ENCODE assay signal across 18 cellular contexts in the genomic region with DNA sequence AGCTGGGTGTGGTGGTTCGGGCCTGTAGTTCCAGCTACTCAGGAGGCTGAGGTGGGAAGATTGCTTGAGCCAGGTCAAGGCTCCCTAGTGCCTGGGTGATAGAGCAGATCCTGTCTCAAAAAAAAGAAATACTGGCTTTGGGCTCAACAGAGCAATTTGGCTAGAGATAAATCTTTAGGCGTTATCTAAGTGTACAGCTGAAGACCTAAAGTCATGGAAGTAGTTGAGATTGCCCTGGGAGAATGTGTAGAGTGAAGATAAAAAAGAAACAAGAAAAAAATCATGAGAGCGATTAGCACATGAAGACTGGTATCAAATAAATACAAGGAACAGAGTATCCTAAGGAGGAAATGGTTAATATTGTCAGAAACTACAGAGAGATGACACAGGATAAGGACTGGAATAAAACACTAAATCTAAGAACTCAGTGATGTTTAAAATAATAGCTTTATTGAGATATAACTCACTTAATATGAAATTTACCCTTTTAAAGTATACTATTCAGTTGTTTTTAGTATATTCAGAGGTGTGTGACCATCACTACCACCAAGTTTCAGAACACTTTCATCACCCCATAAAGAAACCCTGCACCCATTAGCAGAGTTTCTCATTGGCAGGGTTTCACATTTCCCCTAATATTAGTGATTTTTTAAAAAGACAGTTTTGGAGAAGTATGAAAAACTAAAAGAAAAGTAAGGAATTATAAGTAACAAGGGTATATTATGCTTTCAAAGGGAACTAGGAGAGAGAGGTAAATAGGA.
"Had no signal": no experiment of that assay in that cellular context is flagged by ENCODE, and none has a peak within 500 bp of the region (broad histone marks: within the 10 kb centered on the region; RNA-seq: fewer than 3 reads in every experiment).

No MANE protein-coding gene starts in this region.

- ATAC-seq: activated naive CD4-positive, alpha-beta T cell treated with anti-CD3 and anti-CD28 coated beads, Interleukin-2, amount 50 U/mL, for 72 hours; heart left ventricle; left lung; T-cell had no signal

- FAIRE-seq: endometrium had no signal

- H3K9me3 ChIP-seq: breast epithelium, esophagus squamous epithelium, heart left ventricle, left lung, ovary had no signal

- H3K4me3 Mint-ChIP-seq: nephron, T-cell had no signal

- DNase-seq: activated CD4-positive, alpha-beta T cell treated with anti-CD3 and anti-CD28 coated beads, Interleukin-2, amount 50 U/mL, for 1 hour; activated CD4-positive, CD25-positive, alpha-beta regulatory T cell; activated T-cell treated with anti-CD3 and anti-CD28 coated beads for 4 hours; aorta; esophagus squamous epithelium; foreskin fibroblast; heart left ventricle; islet precursor cell; left lung; mesenchymal stem cell; ovary; stimulated activated CD4-positive, alpha-beta T cell treated with anti-CD3 and anti-CD28 coated beads, Interleukin-2, amount 100 ng/mL, for 48 hours; stimulated activated naive CD4-positive, alpha-beta T cell treated with Interleukin-2 at 50 U/mL for 16 hours; T-cell had no signal

- H3K36me3 Mint-ChIP-seq: activated naive CD4-positive, alpha-beta T cell treated with anti-CD3 and anti-CD28 coated beads, Interleukin-2, amount 50 U/mL, for 72 hours had no signal

- H3K27ac ChIP-seq: breast epithelium, esophagus squamous epithelium, heart left ventricle, left lung, ovary had no signal

- H3K27me3 ChIP-seq: breast epithelium, esophagus squamous epithelium, heart left ventricle, left lung, ovary had no signal

- H3K9me3 Mint-ChIP-seq: activated naive CD4-positive, alpha-beta T cell treated with anti-CD3 and anti-CD28 coated beads, Interleukin-2, amount 50 U/mL, for 72 hours; T-cell had no signal

- H3K4me3 ChIP-seq: breast epithelium, esophagus squamous epithelium, heart left ventricle, left lung, ovary had no signal

- H3K4me1 Mint-ChIP-seq: nephron had no signal

- H3K36me3 ChIP-seq: breast epithelium, ovary had no signal

- H3K4me1 ChIP-seq: breast epithelium had no signal

- H3K27ac Mint-ChIP-seq: nephron, T-cell had no signal

- H3K27me3 Mint-ChIP-seq: T-cell had no signal
